Comparison of ENCODE assay signal across 2 cellular contexts in the genomic region with DNA sequence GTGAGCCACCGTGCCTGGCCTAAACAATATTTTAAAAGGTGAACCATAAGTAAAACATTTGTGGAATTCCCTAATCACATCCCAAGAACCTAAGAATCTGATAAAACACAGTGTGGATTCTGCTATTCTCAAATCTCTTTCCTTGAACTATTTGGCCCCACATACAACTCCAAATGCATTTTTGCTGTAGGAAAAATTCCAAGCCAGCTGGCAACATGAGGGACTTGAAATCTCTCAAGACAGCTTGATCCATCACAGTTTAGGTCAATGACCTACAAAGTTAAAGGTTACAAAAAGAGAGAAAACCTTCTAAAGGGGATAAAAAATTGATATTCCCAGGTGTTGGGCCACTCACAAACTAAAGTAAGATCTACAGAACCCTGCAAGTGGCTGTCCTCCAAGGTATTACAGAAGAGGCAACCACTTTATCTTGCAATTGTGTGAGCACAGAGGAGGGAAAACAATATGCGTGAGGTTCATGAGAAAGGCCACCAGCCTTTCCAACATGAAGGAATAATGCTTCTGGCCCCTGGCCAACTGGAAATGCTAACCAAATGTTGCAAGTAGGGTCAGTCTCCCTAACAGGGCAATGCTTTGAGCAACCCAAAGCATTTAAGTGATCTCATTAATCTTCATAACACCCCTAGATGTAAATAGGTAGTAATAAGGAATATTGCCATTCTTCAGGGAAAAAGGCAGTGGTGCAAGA.
TF ChIP-seq lines count a peak whose summit lies in the region.

No MANE protein-coding gene starts in this region.

TF ChIP-seq in liver, 16 proteins besides CTCF, POLR2A, EP300 and RAD21:
- TF ChIP-seq NR2F2 (IDR thresholded peaks at IDR 0.05) (peak; percentile 61), TAF1 (conservative IDR thresholded peaks at IDR 0.05) (no peak)

TF ChIP-seq in GM23338, 12 proteins besides CTCF, POLR2A, EP300 and RAD21:
- TF ChIP-seq EZH2phosphoT487 (IDR thresholded peaks at IDR 0.05; ENCODE audit: unreplicated experiment) (no peak), EZH2 (IDR thresholded peaks at IDR 0.05; ENCODE audit: low read depth, unreplicated experiment) (no peak), REST (IDR thresholded peaks at IDR 0.05; ENCODE audit: unreplicated experiment) (no peak), ZNF462 (CRISPR knock-in tag; IDR thresholded peaks at IDR 0.05) (no peak), NANOG (IDR thresholded peaks at IDR 0.05; ENCODE audit: borderline replicate concordance) (no peak), ZNF114 (CRISPR knock-in tag; IDR thresholded peaks at IDR 0.05) (no peak), ZNF331 (CRISPR knock-in tag; IDR thresholded peaks at IDR 0.05; ENCODE audit: low read depth) (no peak), ETS1 (IDR thresholded peaks at IDR 0.05) (no peak), JUNB (IDR thresholded peaks at IDR 0.05; ENCODE audit: unreplicated experiment) (no peak), POLR2AphosphoS5 (IDR thresholded peaks at IDR 0.05; ENCODE audit: low read depth) (no peak), STAT1 (IDR thresholded peaks at IDR 0.05; ENCODE audit: unreplicated experiment) (no peak), CREB1 (CRISPR knock-in tag; IDR thresholded peaks at IDR 0.05; ENCODE audit: low read depth) (no peak)
TF ChIP-seq in GM23338: peak in this region for 0.
